ENCODE assay signal across 1 cellular context in the genomic region with DNA sequence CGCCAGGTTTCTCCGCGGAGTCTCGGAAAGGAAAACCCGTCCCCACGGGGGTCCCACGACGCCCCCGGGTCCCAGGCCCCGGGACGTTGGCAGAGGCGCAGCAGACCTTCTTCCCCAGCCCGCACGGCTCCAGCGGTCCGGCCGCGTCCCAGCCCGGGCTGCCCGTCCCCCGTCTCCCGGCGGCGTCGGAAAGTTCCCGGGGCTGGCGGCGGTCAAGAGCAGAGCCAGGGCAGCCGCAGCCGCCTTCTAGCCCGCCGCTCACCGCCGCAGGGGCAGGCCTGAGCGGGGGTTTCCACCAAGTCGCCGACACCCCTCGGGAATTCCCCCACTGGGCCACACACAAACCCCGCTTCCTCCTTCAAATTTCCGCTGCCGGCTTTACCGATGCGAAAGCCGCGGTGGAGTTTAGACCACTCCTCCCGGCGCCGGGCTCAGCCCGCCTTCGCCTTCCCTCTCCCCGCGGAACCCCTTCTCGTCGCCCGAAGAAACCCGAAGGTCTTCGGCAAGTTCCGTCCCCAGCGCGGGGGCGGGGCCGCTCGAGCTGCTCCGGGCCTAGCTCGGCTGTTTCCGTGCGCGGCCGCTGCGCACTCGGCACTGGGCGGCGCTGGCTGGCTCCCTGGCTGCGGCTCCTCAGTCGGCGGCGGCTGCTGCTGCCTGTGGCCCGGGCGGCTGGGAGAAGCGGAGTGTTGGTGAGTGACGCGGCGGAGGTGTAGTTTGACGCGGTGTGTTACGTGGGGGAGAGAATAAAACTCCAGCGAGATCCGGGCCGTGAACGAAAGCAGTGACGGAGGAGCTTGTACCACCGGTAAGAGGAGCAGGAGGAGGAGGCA.
TF ChIP-seq lines count a peak whose summit lies in the region.

Gene CREB1 (plus strand): TSS at position 633 of the 830 bp plus-strand sequence. CDS start 25,674 bp downstream, outside the sequence.

TF ChIP-seq in GM12878, 131 proteins besides CTCF, POLR2A, EP300 and RAD21 (continued from another document):
- TF ChIP-seq, protein P1, sequence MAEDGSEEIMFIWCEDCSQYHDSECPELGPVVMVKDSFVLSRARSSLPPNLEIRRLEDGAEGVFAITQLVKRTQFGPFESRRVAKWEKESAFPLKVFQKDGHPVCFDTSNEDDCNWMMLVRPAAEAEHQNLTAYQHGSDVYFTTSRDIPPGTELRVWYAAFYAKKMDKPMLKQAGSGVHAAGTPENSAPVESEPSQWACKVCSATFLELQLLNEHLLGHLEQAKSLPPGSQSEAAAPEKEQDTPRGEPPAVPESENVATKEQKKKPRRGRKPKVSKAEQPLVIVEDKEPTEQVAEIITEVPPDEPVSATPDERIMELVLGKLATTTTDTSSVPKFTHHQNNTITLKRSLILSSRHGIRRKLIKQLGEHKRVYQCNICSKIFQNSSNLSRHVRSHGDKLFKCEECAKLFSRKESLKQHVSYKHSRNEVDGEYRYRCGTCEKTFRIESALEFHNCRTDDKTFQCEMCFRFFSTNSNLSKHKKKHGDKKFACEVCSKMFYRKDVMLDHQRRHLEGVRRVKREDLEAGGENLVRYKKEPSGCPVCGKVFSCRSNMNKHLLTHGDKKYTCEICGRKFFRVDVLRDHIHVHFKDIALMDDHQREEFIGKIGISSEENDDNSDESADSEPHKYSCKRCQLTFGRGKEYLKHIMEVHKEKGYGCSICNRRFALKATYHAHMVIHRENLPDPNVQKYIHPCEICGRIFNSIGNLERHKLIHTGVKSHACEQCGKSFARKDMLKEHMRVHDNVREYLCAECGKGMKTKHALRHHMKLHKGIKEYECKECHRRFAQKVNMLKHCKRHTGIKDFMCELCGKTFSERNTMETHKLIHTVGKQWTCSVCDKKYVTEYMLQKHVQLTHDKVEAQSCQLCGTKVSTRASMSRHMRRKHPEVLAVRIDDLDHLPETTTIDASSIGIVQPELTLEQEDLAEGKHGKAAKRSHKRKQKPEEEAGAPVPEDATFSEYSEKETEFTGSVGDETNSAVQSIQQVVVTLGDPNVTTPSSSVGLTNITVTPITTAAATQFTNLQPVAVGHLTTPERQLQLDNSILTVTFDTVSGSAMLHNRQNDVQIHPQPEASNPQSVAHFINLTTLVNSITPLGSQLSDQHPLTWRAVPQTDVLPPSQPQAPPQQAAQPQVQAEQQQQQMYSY (CRISPR knock-in tag; IDR thresholded peaks at IDR 0.05) = no peak
- no peak for TF ChIP-seq YBX1 (IDR thresholded peaks at IDR 0.05)
- 0 out of 2 replicates have a peak, but pooled peaks have one; percentile 44 for TF ChIP-seq MEF2A (IDR thresholded peaks at IDR 0.05; ENCODE audit: insufficient read depth, low read depth, low read length)
- TF ChIP-seq, protein P2, sequence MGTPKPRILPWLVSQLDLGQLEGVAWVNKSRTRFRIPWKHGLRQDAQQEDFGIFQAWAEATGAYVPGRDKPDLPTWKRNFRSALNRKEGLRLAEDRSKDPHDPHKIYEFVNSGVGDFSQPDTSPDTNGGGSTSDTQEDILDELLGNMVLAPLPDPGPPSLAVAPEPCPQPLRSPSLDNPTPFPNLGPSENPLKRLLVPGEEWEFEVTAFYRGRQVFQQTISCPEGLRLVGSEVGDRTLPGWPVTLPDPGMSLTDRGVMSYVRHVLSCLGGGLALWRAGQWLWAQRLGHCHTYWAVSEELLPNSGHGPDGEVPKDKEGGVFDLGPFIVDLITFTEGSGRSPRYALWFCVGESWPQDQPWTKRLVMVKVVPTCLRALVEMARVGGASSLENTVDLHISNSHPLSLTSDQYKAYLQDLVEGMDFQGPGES (IDR thresholded peaks at IDR 0.05) = no peak
- no peak for TF ChIP-seq SP1 (IDR thresholded peaks at IDR 0.05; ENCODE audit: low read depth, low read length)
- peak; percentile 42 for TF ChIP-seq NRF1 (conservative IDR thresholded peaks at IDR 0.05; ENCODE audit: low read depth, low read length)
- TF ChIP-seq ZNF687 (IDR thresholded peaks at IDR 0.05) = peak; percentile 73
- peak; percentile 92 for TF ChIP-seq PML (IDR thresholded peaks at IDR 0.05; ENCODE audit: low read length)
- TF ChIP-seq RELB (IDR thresholded peaks at IDR 0.05; ENCODE audit: low read depth) = peak; percentile 96
- TF ChIP-seq, protein P3, sequence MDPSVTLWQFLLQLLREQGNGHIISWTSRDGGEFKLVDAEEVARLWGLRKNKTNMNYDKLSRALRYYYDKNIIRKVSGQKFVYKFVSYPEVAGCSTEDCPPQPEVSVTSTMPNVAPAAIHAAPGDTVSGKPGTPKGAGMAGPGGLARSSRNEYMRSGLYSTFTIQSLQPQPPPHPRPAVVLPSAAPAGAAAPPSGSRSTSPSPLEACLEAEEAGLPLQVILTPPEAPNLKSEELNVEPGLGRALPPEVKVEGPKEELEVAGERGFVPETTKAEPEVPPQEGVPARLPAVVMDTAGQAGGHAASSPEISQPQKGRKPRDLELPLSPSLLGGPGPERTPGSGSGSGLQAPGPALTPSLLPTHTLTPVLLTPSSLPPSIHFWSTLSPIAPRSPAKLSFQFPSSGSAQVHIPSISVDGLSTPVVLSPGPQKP (IDR thresholded peaks at IDR 0.05; ENCODE audit: low read depth, low read length) = no peak
